1 cellular context compared by ENCODE assay signal in genomic region chr1:165630629-165631402, GRCh38.
A peak's percentile ranks its signal among the peaks of the same experiment; 100 is the strongest.
TF ChIP-seq lines count a peak whose summit lies in the region.

Gene MGST3 (plus strand): TSS chr1:165631234. CDS start chr1:165649848, 18,614 bp downstream.

TF ChIP-seq in HepG2, 621 proteins besides CTCF, POLR2A, EP300 and RAD21 (continued from another document and continues in another):
- TF ChIP-seq ZNF780A (CRISPR knock-in tag; IDR thresholded peaks at IDR 0.05) (no peak), ZNF724P (CRISPR knock-in tag; IDR thresholded peaks at IDR 0.05; ENCODE audit: borderline replicate concordance) (no peak), CHD2 (IDR thresholded peaks at IDR 0.05; ENCODE audit: low read depth, low read length) (no peak), NFE2L1 (CRISPR knock-in tag; IDR thresholded peaks at IDR 0.05; ENCODE audit: borderline replicate concordance) (peak; percentile 0; the same call in 1 of the 2 replicates), ZNF12 (CRISPR knock-in tag; IDR thresholded peaks at IDR 0.05) (no peak), PCBP2 (optimal IDR thresholded peaks at IDR 0.05; ENCODE audit: low read depth, low read length, poor library complexity, severe bottlenecking) (no peak), KLF16 (CRISPR knock-in tag; IDR thresholded peaks at IDR 0.05) (0 out of 4 replicates have a peak, but pooled peaks of 1 of the 2 experiments have one; percentile 20), ATF3 (CRISPR knock-in tag; IDR thresholded peaks at IDR 0.05) (no peak), SAP130 (CRISPR knock-in tag; IDR thresholded peaks at IDR 0.05; ENCODE audit: low read depth) (peak; percentile 81), ZBTB3 (CRISPR knock-in tag; IDR thresholded peaks at IDR 0.05; ENCODE audit: borderline replicate concordance, low read depth) (no peak), ZNF737 (CRISPR knock-in tag; IDR thresholded peaks at IDR 0.05; ENCODE audit: borderline replicate concordance) (no peak; the same call in 1 of the 2 replicates), MTA1 (CRISPR knock-in tag; IDR thresholded peaks at IDR 0.05; ENCODE audit: borderline replicate concordance) (no peak), ZNF720 (CRISPR knock-in tag; IDR thresholded peaks at IDR 0.05) (no peak), SIN3A (IDR thresholded peaks at IDR 0.05; ENCODE audit: borderline replicate concordance, low read depth, low read length) (0 out of 2 replicates have a peak, but pooled peaks have one; percentile 58), ZBTB39 (CRISPR knock-in tag; IDR thresholded peaks at IDR 0.05) (no peak), CHCHD3 (CRISPR knock-in tag; IDR thresholded peaks at IDR 0.05) (no peak), RFXAP (CRISPR knock-in tag; IDR thresholded peaks at IDR 0.05; ENCODE audit: borderline replicate concordance) (0 out of 2 replicates have a peak, but pooled peaks have one; percentile 81), DZIP1 (CRISPR knock-in tag; IDR thresholded peaks at IDR 0.05) (peak; percentile 51; the same call in 1 of the 2 replicates), TARDBP (CRISPR knock-in tag; IDR thresholded peaks at IDR 0.05) (no peak), NFKB2 (CRISPR knock-in tag; IDR thresholded peaks at IDR 0.05; ENCODE audit: borderline replicate concordance) (peak; percentile 80; the same call in 1 of the 2 replicates), GMEB1 (CRISPR knock-in tag; IDR thresholded peaks at IDR 0.05; ENCODE audit: borderline replicate concordance) (peak; percentile 80; the same call in 1 of the 2 replicates), ZNF614 (CRISPR knock-in tag; IDR thresholded peaks at IDR 0.05; ENCODE audit: borderline replicate concordance) (peak; percentile 69; the same call in 1 of the 2 replicates), GLMP (CRISPR knock-in tag; IDR thresholded peaks at IDR 0.05; ENCODE audit: borderline replicate concordance) (no peak), ZBTB44 (CRISPR knock-in tag; IDR thresholded peaks at IDR 0.05) (0 out of 2 replicates have a peak, but pooled peaks have one; percentile 22), ZFP41 (CRISPR knock-in tag; IDR thresholded peaks at IDR 0.05; ENCODE audit: borderline replicate concordance) (no peak; the same call in 1 of the 2 replicates), SIX4 (CRISPR knock-in tag; IDR thresholded peaks at IDR 0.05) (0 out of 2 replicates have a peak, but pooled peaks have one; percentile 10), RAD51 (IDR thresholded peaks at IDR 0.05; ENCODE audit: borderline replicate concordance) (no peak), ZNF431 (CRISPR knock-in tag; IDR thresholded peaks at IDR 0.05; ENCODE audit: borderline replicate concordance, low read depth) (no peak), MEIS2 (CRISPR knock-in tag; IDR thresholded peaks at IDR 0.05) (peak; percentile 58; the same call in 1 of the 2 replicates), ZBTB34 (CRISPR knock-in tag; IDR thresholded peaks at IDR 0.05) (no peak), ZNF660 (CRISPR knock-in tag; IDR thresholded peaks at IDR 0.05; ENCODE audit: borderline replicate concordance, low read depth) (no peak), MLLT10 (CRISPR knock-in tag; IDR thresholded peaks at IDR 0.05) (no peak), FOXA3 (CRISPR knock-in tag; IDR thresholded peaks at IDR 0.05) (no peak; the same call in 1 of the 2 replicates), GPN1 (CRISPR knock-in tag; IDR thresholded peaks at IDR 0.05; ENCODE audit: borderline replicate concordance) (no peak), SNAPC2 (CRISPR knock-in tag; IDR thresholded peaks at IDR 0.05) (no peak; the same call in 1 of the 2 replicates), DRAP1 (CRISPR knock-in tag; IDR thresholded peaks at IDR 0.05) (peak; percentile 47; the same call in 1 of the 2 replicates), ZMYM2 (CRISPR knock-in tag; IDR thresholded peaks at IDR 0.05) (no peak), SRSF1 (optimal IDR thresholded peaks at IDR 0.05; ENCODE audit: low read depth, low read length) (no peak), TFE3 (CRISPR knock-in tag; IDR thresholded peaks at IDR 0.05) (peak; percentile 48; the same call in 1 of the 2 replicates), IRF1 (CRISPR knock-in tag; IDR thresholded peaks at IDR 0.05; ENCODE audit: low read depth) (no peak), SRY (CRISPR knock-in tag; IDR thresholded peaks at IDR 0.05) (peak; percentile 64; the same call in 1 of the 2 replicates), ZNF768 (CRISPR knock-in tag; IDR thresholded peaks at IDR 0.05) (no peak), PHF5A (CRISPR knock-in tag; IDR thresholded peaks at IDR 0.05; ENCODE audit: low read depth, unreplicated experiment) (no peak), TEAD2 (CRISPR knock-in tag; IDR thresholded peaks at IDR 0.05) (0 out of 2 replicates have a peak, but pooled peaks have one; percentile 62), ZNF607 (CRISPR knock-in tag; IDR thresholded peaks at IDR 0.05; ENCODE audit: borderline replicate concordance) (peak; percentile 81), ZNF343 (CRISPR knock-in tag; IDR thresholded peaks at IDR 0.05) (no peak; the same call in 1 of the 2 replicates), ZNF652 (CRISPR knock-in tag; IDR thresholded peaks at IDR 0.05; ENCODE audit: borderline replicate concordance, low read depth) (no peak), HNF4G (IDR thresholded peaks at IDR 0.05; ENCODE audit: borderline replicate concordance, low read depth, low read length) (0 out of 2 replicates have a peak, but pooled peaks have one; percentile 6), HNF4G (CRISPR knock-in tag; IDR thresholded peaks at IDR 0.05; ENCODE audit: borderline replicate concordance, low read depth) (no peak), ZBTB46 (CRISPR knock-in tag; IDR thresholded peaks at IDR 0.05; ENCODE audit: borderline replicate concordance) (no peak), ZNF563 (CRISPR knock-in tag; IDR thresholded peaks at IDR 0.05) (peak; percentile 67; the same call in 1 of the 2 replicates)
